11 cellular contexts compared by ENCODE assay signal in genomic region chrX:143517375-143517774, GRCh38. TPM values are rescaled to one million over a fixed set of nuclear protein-coding genes. Genes with fewer than 3 reads are reported as not detected.
"Had no signal": no experiment of that assay in that cellular context is flagged by ENCODE, and none has a peak within 500 bp of the region (broad histone marks: within the 10 kb centered on the region; RNA-seq: fewer than 3 reads in every experiment).

Gene SPANXN3, minus strand, starts transcription at chrX:143517475. Its CDS starts 84 bp downstream, at chrX:143517391.

RNA-seq across cellular contexts. Expression of gene SPANXN3, which starts in this region (rescaled TPM):
- total RNA-seq: OCI-LY7, PC-3, PC-9, Peyer's patch, Right ventricle myocardium inferior, Right ventricle myocardium superior, RPMI7951, SJCRH30, SJSA1, SK-MEL-5 had no signal
- polyA plus RNA-seq: SK-N-SH had no signal
